ENCODE assay signal across 17 cellular contexts in the genomic region with DNA sequence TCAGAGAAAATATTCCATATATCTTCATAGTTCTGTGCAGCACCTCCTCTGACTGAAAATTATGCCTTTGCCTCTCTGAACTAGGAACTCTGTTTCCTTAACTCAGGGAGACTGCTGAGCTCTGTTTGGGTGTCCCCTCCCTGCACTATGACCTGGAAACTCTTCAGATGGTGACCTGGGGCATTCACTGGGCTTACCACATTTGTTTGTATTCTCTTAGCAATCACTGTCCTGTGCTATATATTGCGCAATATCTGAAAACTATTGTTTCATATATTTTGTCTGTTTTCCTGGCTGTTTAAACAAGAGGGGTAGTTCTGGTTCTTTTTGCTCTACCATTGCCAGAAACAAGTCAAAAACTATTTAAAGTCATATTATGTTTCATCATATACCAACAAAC.
"Had no signal": no experiment of that assay in that cellular context is flagged by ENCODE, and none has a peak within 500 bp of the region (broad histone marks: within the 10 kb centered on the region; RNA-seq: fewer than 3 reads in every experiment).

No MANE protein-coding gene starts in this region.

- H3K9me3 ChIP-seq: ascending aorta, tibial nerve, vagina had no signal

- H3K4me3 Mint-ChIP-seq: activated CD4-positive, alpha-beta T cell treated with anti-CD3 and anti-CD28 coated beads, Interleukin-2, amount 10 ng/mL, durations not matched to agents 7 days and 5 days; activated naive CD4-positive, alpha-beta T cell treated with anti-CD3 and anti-CD28 coated beads, Interleukin-2, amount 10 ng/mL, durations not matched to agents 7 days and 5 days; dendritic cell treated with granulocyte-macrophage colony-stimulating factor and Interleukin-4, amounts not matched to agents 40 ng/mL and 50 ng/mL, for 4 days; stimulated activated naive CD8-positive, alpha-beta T cell treated with anti-CD3 and anti-CD28 coated beads, Interleukin-15, Interleukin-2, amounts not matched to agents 100 ng/mL and 50 ng/mL, for 24 hours had no signal

- H3K27ac ChIP-seq: ascending aorta, right atrium auricular region, tibial nerve, vagina had no signal

- H3K27me3 Mint-ChIP-seq: activated CD4-positive, alpha-beta T cell treated with anti-CD3 and anti-CD28 coated beads, Interleukin-2, amount 10 ng/mL, durations not matched to agents 7 days and 5 days; activated naive CD4-positive, alpha-beta T cell treated with anti-CD3 and anti-CD28 coated beads, Interleukin-2, amount 10 ng/mL, durations not matched to agents 7 days and 5 days; dendritic cell treated with granulocyte-macrophage colony-stimulating factor and Interleukin-4, amounts not matched to agents 40 ng/mL and 50 ng/mL, for 4 days; progenitor cell of endocrine pancreas; stimulated activated naive CD8-positive, alpha-beta T cell treated with anti-CD3 and anti-CD28 coated beads, Interleukin-15, Interleukin-2, amounts not matched to agents 100 ng/mL and 50 ng/mL, for 24 hours had no signal

- H3K36me3 ChIP-seq: ascending aorta, right atrium auricular region, tibial nerve, vagina had no signal

- H3K9me3 Mint-ChIP-seq: activated CD4-positive, alpha-beta T cell treated with anti-CD3 and anti-CD28 coated beads, Interleukin-2, amount 10 ng/mL, durations not matched to agents 7 days and 5 days; activated naive CD4-positive, alpha-beta T cell treated with anti-CD3 and anti-CD28 coated beads, Interleukin-2, amount 10 ng/mL, durations not matched to agents 7 days and 5 days; dendritic cell treated with granulocyte-macrophage colony-stimulating factor and Interleukin-4, amounts not matched to agents 40 ng/mL and 50 ng/mL, for 4 days had no signal

- FAIRE-seq: keratinocyte had no signal

- H3K4me3 ChIP-seq: ascending aorta, right atrium auricular region, tibial nerve, vagina had no signal

- H3K4me1 Mint-ChIP-seq: activated CD4-positive, alpha-beta T cell treated with anti-CD3 and anti-CD28 coated beads, Interleukin-2, amount 10 ng/mL, durations not matched to agents 7 days and 5 days; activated naive CD4-positive, alpha-beta T cell treated with anti-CD3 and anti-CD28 coated beads, Interleukin-2, amount 10 ng/mL, durations not matched to agents 7 days and 5 days had no signal

- DNase-seq: activated CD4-positive, alpha-beta T cell treated with anti-CD3 and anti-CD28 coated beads, Interleukin-2, amount 10 ng/mL, durations not matched to agents 7 days and 5 days; activated CD8-positive, alpha-beta memory T cell treated with anti-CD3 and anti-CD28 coated beads, Interleukin-2, amount 50 U/mL, for 4 hours; activated effector memory CD4-positive, alpha-beta T cell treated with Interleukin-2 at 50 U/mL for 16 hours; activated naive CD4-positive, alpha-beta T cell treated with anti-CD3 and anti-CD28 coated beads, Interleukin-2, amount 10 ng/mL, durations not matched to agents 7 days and 5 days; activated T-cell treated with anti-CD3 and anti-CD28 coated beads, Interleukin-2, amount 50 U/mL, for 48 hours; cerebellar nuclear complex; effector memory CD4-positive, alpha-beta T cell; hypothalamus; T1000 had no signal

- H3K27ac Mint-ChIP-seq: activated CD4-positive, alpha-beta T cell treated with anti-CD3 and anti-CD28 coated beads, Interleukin-2, amount 10 ng/mL, durations not matched to agents 7 days and 5 days; activated naive CD4-positive, alpha-beta T cell treated with anti-CD3 and anti-CD28 coated beads, Interleukin-2, amount 10 ng/mL, durations not matched to agents 7 days and 5 days; dendritic cell treated with granulocyte-macrophage colony-stimulating factor and Interleukin-4, amounts not matched to agents 40 ng/mL and 50 ng/mL, for 4 days; progenitor cell of endocrine pancreas; stimulated activated naive CD8-positive, alpha-beta T cell treated with anti-CD3 and anti-CD28 coated beads, Interleukin-15, Interleukin-2, amounts not matched to agents 100 ng/mL and 50 ng/mL, for 24 hours had no signal

- H3K36me3 Mint-ChIP-seq: activated naive CD4-positive, alpha-beta T cell treated with anti-CD3 and anti-CD28 coated beads, Interleukin-2, amount 10 ng/mL, durations not matched to agents 7 days and 5 days had no signal

- H3K27me3 ChIP-seq: ascending aorta, right atrium auricular region, tibial nerve, vagina had no signal

- H3K4me1 ChIP-seq: ascending aorta, right atrium auricular region, tibial nerve, vagina had no signal
